In genomic region chr10:119932631-119933030, GRCh38 we compare ENCODE assay signal across 21 cellular contexts.
"Had no signal": no experiment of that assay in that cellular context is flagged by ENCODE, and none has a peak within 500 bp of the region (broad histone marks: within the 10 kb centered on the region; RNA-seq: fewer than 3 reads in every experiment).

No MANE protein-coding gene starts in this region.

- H3K27me3 ChIP-seq: body of pancreas, colonic mucosa, gastroesophageal sphincter, heart left ventricle, right atrium auricular region, transverse colon, uterus had no signal

- H3K4me3 Mint-ChIP-seq: activated naive CD4-positive, alpha-beta T cell treated with anti-CD3 and anti-CD28 coated beads for 36 hours; neural crest cell; T-cell had no signal

- ATAC-seq: body of pancreas; gastroesophageal sphincter; heart left ventricle; stimulated activated naive CD8-positive, alpha-beta T cell treated with anti-CD3 and anti-CD28 coated beads, Interleukin-15, Interleukin-2, amounts not matched to agents 100 U/mL and 50 U/mL, for 24 hours; T-cell had no signal

- FAIRE-seq: endometrium, kidney had no signal

- H3K27ac ChIP-seq: body of pancreas, colonic mucosa, gastroesophageal sphincter, heart left ventricle, left ventricle myocardium inferior, prostate gland, right atrium auricular region, skin epidermis, transverse colon, uterus had no signal

- DNase-seq: activated naive CD4-positive, alpha-beta T cell treated with anti-CD3 and anti-CD28 coated beads for 36 hours; activated T-cell treated with anti-CD3 and anti-CD28 coated beads for 4 hours; body of pancreas; central memory CD4-positive, alpha-beta T cell; colonic mucosa; heart left ventricle; kidney; left ventricle myocardium inferior; mammary epithelial cell; stimulated activated naive CD8-positive, alpha-beta T cell treated with anti-CD3 and anti-CD28 coated beads, Interleukin-15, Interleukin-2, amounts not matched to agents 100 U/mL and 50 U/mL, for 24 hours; substantia nigra; T-cell; T-helper 9 cell; transverse colon; uterus had no signal

- H3K9me3 ChIP-seq: body of pancreas, colonic mucosa, gastroesophageal sphincter, heart left ventricle, left ventricle myocardium inferior, prostate gland, right atrium auricular region, transverse colon, uterus had no signal

- H3K27me3 Mint-ChIP-seq: T-cell had no signal

- H3K9me3 Mint-ChIP-seq: activated naive CD4-positive, alpha-beta T cell treated with anti-CD3 and anti-CD28 coated beads for 36 hours; neural crest cell; T-cell had no signal

- H3K27ac Mint-ChIP-seq: activated naive CD4-positive, alpha-beta T cell treated with anti-CD3 and anti-CD28 coated beads for 36 hours had no signal
